ENCODE assay signal across 1 cellular context in the genomic region with DNA sequence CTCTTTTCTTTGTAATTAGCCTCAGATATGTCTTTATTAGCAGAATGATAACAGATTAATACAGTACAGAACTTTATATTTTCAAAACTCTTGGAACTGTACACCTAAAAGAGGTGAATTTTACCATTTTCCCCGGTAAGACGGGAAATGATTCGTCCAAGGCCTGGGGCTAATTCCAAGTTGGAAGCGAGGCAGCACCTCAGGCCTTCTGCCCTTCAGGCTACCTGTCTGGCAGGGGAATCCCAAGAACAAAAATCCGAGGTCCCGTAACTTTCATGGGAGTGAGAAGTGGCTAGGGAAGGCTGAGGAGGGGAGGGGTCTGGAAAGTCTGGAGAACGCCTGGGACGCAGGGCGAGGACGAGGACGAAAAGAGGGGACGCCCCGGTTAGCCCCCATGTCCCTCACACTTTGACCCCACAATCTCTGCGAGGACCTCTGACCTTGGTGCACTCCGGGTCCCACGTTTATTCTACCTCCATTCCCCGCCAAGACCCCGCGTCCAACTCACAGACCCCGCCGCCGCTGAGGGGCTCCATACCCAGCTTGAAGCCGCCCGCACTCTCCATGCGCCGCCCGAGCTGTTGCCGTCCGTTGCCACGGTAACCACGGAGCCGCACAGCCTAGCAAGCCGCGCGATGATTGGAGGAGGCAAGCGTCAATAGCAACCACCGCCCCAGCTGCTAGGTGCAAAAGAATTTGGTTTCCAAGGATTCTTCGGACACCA.
TF ChIP-seq lines count a peak whose summit lies in the region.

Gene HYDIN, minus strand, starts transcription at position 601 of the 724 bp plus-strand sequence. CDS start 43,827 bp downstream, outside the sequence.

TF ChIP-seq in HEK293, 187 proteins besides CTCF, POLR2A, EP300 and RAD21 (continued from another document):
- TF ChIP-seq, protein P1, sequence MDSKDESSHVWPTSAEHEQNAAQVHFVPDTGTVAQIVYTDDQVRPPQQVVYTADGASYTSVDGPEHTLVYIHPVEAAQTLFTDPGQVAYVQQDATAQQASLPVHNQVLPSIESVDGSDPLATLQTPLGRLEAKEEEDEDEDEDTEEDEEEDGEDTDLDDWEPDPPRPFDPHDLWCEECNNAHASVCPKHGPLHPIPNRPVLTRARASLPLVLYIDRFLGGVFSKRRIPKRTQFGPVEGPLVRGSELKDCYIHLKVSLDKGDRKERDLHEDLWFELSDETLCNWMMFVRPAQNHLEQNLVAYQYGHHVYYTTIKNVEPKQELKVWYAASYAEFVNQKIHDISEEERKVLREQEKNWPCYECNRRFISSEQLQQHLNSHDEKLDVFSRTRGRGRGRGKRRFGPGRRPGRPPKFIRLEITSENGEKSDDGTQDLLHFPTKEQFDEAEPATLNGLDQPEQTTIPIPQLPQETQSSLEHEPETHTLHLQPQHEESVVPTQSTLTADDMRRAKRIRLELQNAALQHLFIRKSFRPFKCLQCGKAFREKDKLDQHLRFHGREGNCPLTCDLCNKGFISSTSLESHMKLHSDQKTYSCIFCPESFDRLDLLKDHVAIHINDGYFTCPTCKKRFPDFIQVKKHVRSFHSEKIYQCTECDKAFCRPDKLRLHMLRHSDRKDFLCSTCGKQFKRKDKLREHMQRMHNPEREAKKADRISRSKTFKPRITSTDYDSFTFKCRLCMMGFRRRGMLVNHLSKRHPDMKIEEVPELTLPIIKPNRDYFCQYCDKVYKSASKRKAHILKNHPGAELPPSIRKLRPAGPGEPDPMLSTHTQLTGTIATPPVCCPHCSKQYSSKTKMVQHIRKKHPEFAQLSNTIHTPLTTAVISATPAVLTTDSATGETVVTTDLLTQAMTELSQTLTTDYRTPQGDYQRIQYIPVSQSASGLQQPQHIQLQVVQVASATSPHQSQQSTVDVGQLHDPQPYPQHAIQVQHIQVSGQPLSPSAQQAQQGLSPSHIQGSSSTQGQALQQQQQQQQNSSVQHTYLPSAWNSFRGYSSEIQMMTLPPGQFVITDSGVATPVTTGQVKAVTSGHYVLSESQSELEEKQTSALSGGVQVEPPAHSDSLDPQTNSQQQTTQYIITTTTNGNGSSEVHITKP (tag by site-specific recombination; IDR thresholded peaks at IDR 0.05): 0 out of 2 replicates have a peak, but pooled peaks have one; percentile 20
- TF ChIP-seq PRDM4 (tag by site-specific recombination; IDR thresholded peaks at IDR 0.05) (no peak), ZNF624 (tag by site-specific recombination; IDR thresholded peaks at IDR 0.05) (no peak), ZSCAN18 (tag by site-specific recombination; IDR thresholded peaks at IDR 0.05) (no peak), ZNF48 (tag by site-specific recombination; IDR thresholded peaks at IDR 0.05) (no peak), ZNF155 (tag by site-specific recombination; IDR thresholded peaks at IDR 0.05) (no peak)
- TF ChIP-seq, protein P2, sequence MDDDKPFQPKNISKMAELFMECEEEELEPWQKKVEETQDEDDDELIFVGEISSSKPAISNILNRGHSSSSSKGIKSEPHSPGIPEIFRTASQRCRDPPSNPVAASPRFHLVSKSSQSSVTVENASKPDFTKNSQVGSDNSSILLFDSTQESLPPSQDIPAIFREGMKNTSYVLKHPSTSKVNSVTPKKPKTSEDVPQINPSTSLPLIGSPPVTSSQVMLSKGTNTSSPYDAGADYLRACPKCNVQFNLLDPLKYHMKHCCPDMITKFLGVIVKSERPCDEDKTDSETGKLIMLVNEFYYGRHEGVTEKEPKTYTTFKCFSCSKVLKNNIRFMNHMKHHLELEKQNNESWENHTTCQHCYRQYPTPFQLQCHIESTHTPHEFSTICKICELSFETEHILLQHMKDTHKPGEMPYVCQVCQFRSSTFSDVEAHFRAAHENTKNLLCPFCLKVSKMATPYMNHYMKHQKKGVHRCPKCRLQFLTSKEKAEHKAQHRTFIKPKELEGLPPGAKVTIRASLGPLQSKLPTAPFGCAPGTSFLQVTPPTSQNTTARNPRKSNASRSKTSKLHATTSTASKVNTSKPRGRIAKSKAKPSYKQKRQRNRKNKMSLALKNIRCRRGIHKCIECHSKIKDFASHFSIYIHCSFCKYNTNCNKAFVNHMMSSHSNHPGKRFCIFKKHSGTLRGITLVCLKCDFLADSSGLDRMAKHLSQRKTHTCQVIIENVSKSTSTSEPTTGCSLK (tag by site-specific recombination; IDR thresholded peaks at IDR 0.05): no peak
